8 cellular contexts compared by ENCODE assay signal in the genomic region with DNA sequence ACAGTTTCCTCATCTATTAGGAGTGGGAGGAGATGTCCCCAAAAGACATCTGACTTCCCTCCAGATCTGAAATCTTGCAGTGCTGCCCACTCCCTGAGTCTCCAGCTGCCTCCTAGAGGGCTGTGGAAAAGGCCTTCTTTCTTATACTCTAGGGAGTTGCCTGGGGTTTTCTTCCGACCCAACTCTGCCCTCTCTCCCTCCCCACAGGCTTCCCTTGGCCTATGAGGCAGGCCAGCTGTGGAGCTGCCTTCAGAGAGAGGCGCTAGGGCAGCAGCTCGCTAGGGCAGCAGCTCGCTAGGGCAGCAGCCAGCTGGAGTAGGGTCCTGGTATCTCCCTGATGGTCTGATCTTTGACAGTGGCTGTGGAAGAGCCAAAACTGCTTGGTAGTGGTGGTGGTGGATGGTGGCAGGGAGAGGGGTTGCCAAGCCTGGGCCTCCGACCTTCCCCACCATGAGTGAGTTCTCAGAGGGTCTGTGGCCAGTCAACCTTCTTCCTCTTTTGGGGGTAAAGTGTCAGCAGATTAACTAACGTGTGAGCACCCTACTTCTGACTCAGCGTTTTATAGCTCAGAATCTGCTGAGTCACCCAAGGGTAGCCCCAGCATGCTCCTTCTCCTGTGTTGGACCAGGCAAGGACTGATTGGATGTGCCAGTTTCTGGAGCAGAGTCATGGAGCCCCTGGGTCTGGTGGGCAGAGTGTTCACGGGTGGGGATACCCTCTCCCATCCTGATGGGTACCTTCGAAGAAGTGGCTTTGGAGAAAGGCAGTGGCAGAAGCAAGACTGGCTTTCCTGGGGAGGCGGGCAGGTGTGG. TPM values are rescaled to one million over a fixed set of nuclear protein-coding genes. Genes with fewer than 3 reads are reported as not detected.
DNase-seq lines count a peak whose midpoint lies in the region; ATAC-seq and TF ChIP-seq lines count a peak whose summit lies in the region.

No MANE protein-coding gene starts in this region.

- peak overlapping the region; percentile 87 for H3K4me3 Mint-ChIP-seq in stimulated activated naive CD8-positive, alpha-beta T cell treated with anti-CD3 and anti-CD28 coated beads, Interleukin-15, Interleukin-2, amounts not matched to agents 100 ng/mL and 50 ng/mL, for 24 hours
- H3K4me3 Mint-ChIP-seq in activated naive CD8-positive, alpha-beta T cell treated with anti-CD3 and anti-CD28 coated beads, Interleukin-2, amount 50 U/mL, for 24 hours, result no peak overlapping the region

- no peaks in the 10 kb centered on the region for H3K9me3 Mint-ChIP-seq in stimulated activated naive CD8-positive, alpha-beta T cell treated with anti-CD3 and anti-CD28 coated beads, Interleukin-15, Interleukin-2, amounts not matched to agents 100 ng/mL and 50 ng/mL, for 24 hours
- no peaks in the 10 kb centered on the region for H3K9me3 Mint-ChIP-seq in activated naive CD8-positive, alpha-beta T cell treated with anti-CD3 and anti-CD28 coated beads, Interleukin-2, amount 50 U/mL, for 24 hours

- H2AFZ ChIP-seq in OCI-LY7 (ENCODE audit: low read length), result no peak overlapping the region

- BruUV-seq in OCI-LY7 (replicated peaks; lab: Mats Ljungman, UMichigan), result no TSS peak

- POLR2A ChIA-PET in OCI-LY7 (lab: Charles Lee), result interaction anchor here (0.9 to 1.5 kb wide), 4 partner anchors 35 to 70 kb away, joined by 3 to 5 read pairs (median 4); a partner anchor contains a TSS

- H3K27me3 ChIP-seq in foreskin keratinocyte, result no peaks in the 10 kb centered on the region

- DNase-seq in stimulated activated naive CD8-positive, alpha-beta T cell treated with anti-CD3 and anti-CD28 coated beads, Interleukin-15, Interleukin-2, amounts not matched to agents 100 U/mL and 50 U/mL, for 24 hours, result no peak
- no peak for DNase-seq in activated naive CD8-positive, alpha-beta T cell treated with anti-CD3 and anti-CD28 coated beads, Interleukin-2, amount 50 U/mL, for 24 hours
- DNase-seq in medulla oblongata (ENCODE audit: extremely low spot score) (peak; percentile 74), foreskin keratinocyte (no peak), NCI-H446 treated with DMSO at 0.1 percent for 48 hours (lab: John Stamatoyannopoulos, UW) (no peak), OCI-LY7 (ENCODE audit: low spot score) (no peak)

- TF ChIP-seq CTCF in foreskin keratinocyte (conservative IDR thresholded peaks at IDR 0.05) (no peak), OCI-LY7 (conservative IDR thresholded peaks at IDR 0.05; ENCODE audit: low read length) (no peak)

- no peaks in the 10 kb centered on the region for H3K27me3 Mint-ChIP-seq in stimulated activated naive CD8-positive, alpha-beta T cell treated with anti-CD3 and anti-CD28 coated beads, Interleukin-15, Interleukin-2, amounts not matched to agents 100 ng/mL and 50 ng/mL, for 24 hours
- H3K27me3 Mint-ChIP-seq in activated naive CD8-positive, alpha-beta T cell treated with anti-CD3 and anti-CD28 coated beads, Interleukin-2, amount 50 U/mL, for 24 hours, result peaks cover 2% of the 10 kb centered on the region

- H4K20me1 ChIP-seq in OCI-LY7 (ENCODE audit: insufficient read depth, low read length), result no peaks in the 10 kb centered on the region

- peaks cover 39% of the 10 kb centered on the region for H3K4me1 Mint-ChIP-seq in stimulated activated naive CD8-positive, alpha-beta T cell treated with anti-CD3 and anti-CD28 coated beads, Interleukin-15, Interleukin-2, amounts not matched to agents 100 ng/mL and 50 ng/mL, for 24 hours (ENCODE audit: low read depth)
- H3K4me1 Mint-ChIP-seq in activated naive CD8-positive, alpha-beta T cell treated with anti-CD3 and anti-CD28 coated beads, Interleukin-2, amount 50 U/mL, for 24 hours, result peaks cover 42% of the 10 kb centered on the region

- no peak overlapping the region for H3K4me2 ChIP-seq in OCI-LY7 (ENCODE audit: low read length)

- CTCF ChIA-PET in OCI-LY7 (lab: Charles Lee; ENCODE audit: unreplicated experiment), result interaction anchor here (1.2 to 3.3 kb wide), 3 partner anchors 33 to 64 kb away, joined by 5 to 13 read pairs (median 13); no protein-coding TSS in a partner anchor

- H3K27ac Mint-ChIP-seq in stimulated activated naive CD8-positive, alpha-beta T cell treated with anti-CD3 and anti-CD28 coated beads, Interleukin-15, Interleukin-2, amounts not matched to agents 100 ng/mL and 50 ng/mL, for 24 hours, result no peak overlapping the region
- H3K27ac Mint-ChIP-seq in activated naive CD8-positive, alpha-beta T cell treated with anti-CD3 and anti-CD28 coated beads, Interleukin-2, amount 50 U/mL, for 24 hours, result peak overlapping the region; percentile 53

- H3K4me3 ChIP-seq in OCI-LY7 (ENCODE audit: low read depth, low read length, poor library complexity, severe bottlenecking), result no peak overlapping the region

- H3K36me3 ChIP-seq in OCI-LY7 (ENCODE audit: insufficient read depth, low read length), result no peaks in the 10 kb centered on the region

- ATAC-seq in stimulated activated naive CD8-positive, alpha-beta T cell treated with anti-CD3 and anti-CD28 coated beads, Interleukin-15, Interleukin-2, amounts not matched to agents 100 U/mL and 50 U/mL, for 24 hours, result no peak
- ATAC-seq in activated naive CD8-positive, alpha-beta T cell treated with anti-CD3 and anti-CD28 coated beads, Interleukin-2, amount 50 U/mL, for 24 hours, result no peak
- ATAC-seq in foreskin keratinocyte (no peak), GM19035 (IDR thresholded peaks at IDR 0.05; ENCODE audit: unreplicated experiment) (no peak)

- H3K27ac ChIP-seq in foreskin keratinocyte (no peak overlapping the region), OCI-LY7 (ENCODE audit: low read depth, low read length, poor library complexity, severe bottlenecking) (no peak overlapping the region)

- H3K9me2 ChIP-seq in OCI-LY7 (ENCODE audit: insufficient read depth, low read length), result no peaks in the 10 kb centered on the region

- no peaks in the 10 kb centered on the region for H3K9me3 ChIP-seq in OCI-LY7 (ENCODE audit: low read length)

- intact Hi-C loops in OCI-LY7 (cut with micrococcal nuclease; ENCODE audit: unreplicated experiment), result loop anchor here (10.0 kb wide), 1 partner anchor 189 kb away; a partner anchor contains a TSS

- H3K4me1 ChIP-seq in foreskin keratinocyte, result peaks cover 3% of the 10 kb centered on the region
- peaks cover 53% of the 10 kb centered on the region for H3K4me1 ChIP-seq in OCI-LY7 (ENCODE audit: insufficient read depth, low read length, poor library complexity, severe bottlenecking)

- no peaks in the 10 kb centered on the region for H3K36me3 Mint-ChIP-seq in stimulated activated naive CD8-positive, alpha-beta T cell treated with anti-CD3 and anti-CD28 coated beads, Interleukin-15, Interleukin-2, amounts not matched to agents 100 ng/mL and 50 ng/mL, for 24 hours (ENCODE audit: low read depth)
- no peaks in the 10 kb centered on the region for H3K36me3 Mint-ChIP-seq in activated naive CD8-positive, alpha-beta T cell treated with anti-CD3 and anti-CD28 coated beads, Interleukin-2, amount 50 U/mL, for 24 hours (ENCODE audit: low read depth)

- no peaks in the 10 kb centered on the region for H3K79me2 ChIP-seq in OCI-LY7 (ENCODE audit: insufficient read depth, low read depth, low read length)

RNA-seq across cellular contexts. Expression of a gene that starts 2.3 kb away (rescaled TPM):
- total RNA-seq in foreskin keratinocyte, result 14.5 and 14.9 TPM in 2 replicates
- 12.0 and 13.2 TPM in 2 replicates for polyA plus RNA-seq in foreskin keratinocyte
- 3.8 and 9.6 TPM in 2 replicates for total RNA-seq in OCI-LY7 (2014; rRNA removed; shearing (Covaris generic))
- total RNA-seq in OCI-LY7 (2022), result 8.6 and 12.0 TPM in 2 replicates

RNA-seq across cellular contexts. Expression of a gene that starts 16.6 kb away (rescaled TPM):
- total RNA-seq in foreskin keratinocyte, result 7.7 and 8.1 TPM in 2 replicates
- polyA plus RNA-seq in foreskin keratinocyte, result 6.0 and 6.5 TPM in 2 replicates
- total RNA-seq in OCI-LY7 (2014; rRNA removed; shearing (Covaris generic)), result 0.69 and 0.80 TPM in 2 replicates
- total RNA-seq in OCI-LY7 (2022), result 2.9 and 4.7 TPM in 2 replicates

RNA-seq across cellular contexts. Expression of a gene that starts 44.4 kb away (rescaled TPM):
- total RNA-seq in foreskin keratinocyte, result 52.3 and 55.8 TPM in 2 replicates
- 47.3 and 51.7 TPM in 2 replicates for polyA plus RNA-seq in foreskin keratinocyte
- total RNA-seq in OCI-LY7 (2014; rRNA removed; shearing (Covaris generic)), result 38.4 and 45.9 TPM in 2 replicates
- 130 and 131 TPM in 2 replicates for total RNA-seq in OCI-LY7 (2022)

RNA-seq across cellular contexts. Expression of a gene that starts 50.0 kb away (rescaled TPM):
- total RNA-seq in foreskin keratinocyte, result 0.28 and 0.34 TPM in 2 replicates
- 0.14 and 0.21 TPM in 2 replicates for polyA plus RNA-seq in foreskin keratinocyte
- total RNA-seq in OCI-LY7 (2014; rRNA removed; shearing (Covaris generic)), result 0.19 TPM in 1 of 2 replicates, not detected in the other
- total RNA-seq in OCI-LY7 (2022), result 0.55 TPM in 1 of 2 replicates, not detected in the other
